Comparison of ENCODE assay signal across 1 cellular context in the genomic region with DNA sequence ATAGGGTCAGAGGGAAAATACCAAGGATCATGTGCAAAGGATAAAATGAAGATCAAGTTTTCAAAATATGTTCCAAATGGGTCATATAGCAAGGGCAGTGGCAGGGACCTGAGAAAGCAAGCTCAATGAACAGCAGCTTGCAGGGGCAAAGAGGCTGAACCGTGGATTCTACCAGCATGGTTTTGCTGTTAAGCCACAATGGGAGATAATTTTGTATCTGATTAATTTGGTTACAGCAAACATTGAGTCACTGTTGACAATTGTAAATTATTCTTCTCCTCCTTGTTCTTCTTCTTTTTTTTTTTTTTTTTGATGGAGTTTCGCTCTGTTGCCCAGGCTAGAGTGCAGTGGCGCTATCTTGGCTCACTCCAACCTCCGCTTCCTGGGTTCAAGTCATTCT.
TF ChIP-seq lines count a peak whose summit lies in the region.

No MANE protein-coding gene starts in this region.

TF ChIP-seq in K562, 482 proteins besides CTCF, POLR2A, EP300 and RAD21:
- TF ChIP-seq E2F3 (CRISPR knock-in tag; IDR thresholded peaks at IDR 0.05) (no peak), JUND (IDR thresholded peaks at IDR 0.05; ENCODE audit: borderline replicate concordance, low read depth, low read length) (0 out of 2 replicates have a peak, but pooled peaks have one; percentile 18), JUND (tag; IDR thresholded peaks at IDR 0.05; ENCODE audit: borderline replicate concordance, low read depth, low read length) (peak; percentile 18; the same call in 1 of the 3 replicates), ZNF175 (CRISPR knock-in tag; IDR thresholded peaks at IDR 0.05; ENCODE audit: low read depth) (no peak), TRIM25 (IDR thresholded peaks at IDR 0.05; ENCODE audit: borderline replicate concordance) (no peak), HMBOX1 (IDR thresholded peaks at IDR 0.05) (0 out of 2 replicates have a peak, but pooled peaks have one; percentile 16), FOXA3 (CRISPR knock-in tag; conservative IDR thresholded peaks at IDR 0.05 in 1 of 2, IDR thresholded peaks at IDR 0.05 in 1 of 2) (peak in 1 of 2 experiments; percentile 44; a peak in 2 of 4 replicates), FOSL1 (tag; conservative IDR thresholded peaks at IDR 0.05) (peak; percentile 58; the same call in 1 of the 2 replicates), SMARCE1 (IDR thresholded peaks at IDR 0.05) (peak; percentile 54; the same call in 1 of the 2 replicates)
TF ChIP-seq in K562: peak in this region for 5.
